In the genomic region with DNA sequence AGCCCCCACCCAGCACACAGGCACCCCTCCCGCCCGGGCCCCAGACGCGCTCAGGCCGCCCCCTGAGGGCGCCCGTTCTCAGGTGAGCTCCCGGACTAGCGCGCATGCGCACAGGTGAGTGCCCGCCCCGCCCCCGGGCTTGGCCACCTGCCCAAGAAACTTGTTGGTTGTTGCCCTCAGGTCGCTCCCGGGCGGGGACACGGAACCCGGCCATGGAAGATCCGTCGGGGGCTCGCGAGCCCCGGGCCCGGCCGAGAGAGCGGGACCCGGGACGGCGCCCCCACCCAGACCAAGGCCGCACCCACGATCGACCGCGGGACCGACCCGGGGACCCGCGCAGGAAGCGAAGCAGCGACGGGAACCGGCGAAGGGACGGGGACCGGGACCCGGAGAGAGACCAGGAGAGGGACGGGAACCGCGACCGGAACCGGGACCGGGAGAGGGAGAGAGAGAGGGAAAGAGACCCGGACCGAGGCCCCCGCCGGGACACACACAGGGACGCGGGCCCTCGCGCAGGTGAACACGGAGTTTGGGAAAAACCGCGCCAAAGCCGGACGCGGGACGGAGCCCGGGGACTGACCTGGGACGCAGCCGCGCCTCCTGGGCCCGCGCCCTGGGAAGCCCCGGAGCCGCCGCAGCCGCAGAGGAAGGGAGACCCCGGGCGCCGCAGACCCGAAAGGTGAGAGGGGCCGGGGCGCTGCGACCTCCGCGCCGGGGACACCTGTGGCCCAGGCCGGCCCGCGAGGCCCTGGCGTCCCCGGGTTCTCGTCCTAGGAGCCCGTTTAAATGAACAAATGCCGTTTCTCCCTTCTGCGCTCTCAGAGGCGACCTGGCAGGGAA, we compare ENCODE assay signal across 9 cellular contexts. TPM values are rescaled to one million over a fixed set of nuclear protein-coding genes. Genes with fewer than 3 reads are reported as not detected.
A peak's percentile ranks its signal among the peaks of the same experiment; 100 is the strongest.
DNase-seq lines count a peak whose midpoint lies in the region; ATAC-seq, FAIRE-seq and TF ChIP-seq lines count a peak whose summit lies in the region.
"Had no signal": no experiment of that assay in that cellular context is flagged by ENCODE, and none has a peak within 500 bp of the region (broad histone marks: within the 10 kb centered on the region; RNA-seq: fewer than 3 reads in every experiment).

A gene with protein sequence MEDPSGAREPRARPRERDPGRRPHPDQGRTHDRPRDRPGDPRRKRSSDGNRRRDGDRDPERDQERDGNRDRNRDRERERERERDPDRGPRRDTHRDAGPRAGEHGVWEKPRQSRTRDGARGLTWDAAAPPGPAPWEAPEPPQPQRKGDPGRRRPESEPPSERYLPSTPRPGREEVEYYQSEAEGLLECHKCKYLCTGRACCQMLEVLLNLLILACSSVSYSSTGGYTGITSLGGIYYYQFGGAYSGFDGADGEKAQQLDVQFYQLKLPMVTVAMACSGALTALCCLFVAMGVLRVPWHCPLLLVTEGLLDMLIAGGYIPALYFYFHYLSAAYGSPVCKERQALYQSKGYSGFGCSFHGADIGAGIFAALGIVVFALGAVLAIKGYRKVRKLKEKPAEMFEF (plus strand): TSS at position 167 of the 840 bp plus-strand sequence. CDS start 46 bp downstream, at position 213.

- intact Hi-C loops in ascending aorta (cut with DNase I), result no loop called here

- H3K4me3 ChIP-seq in GM12865 (ENCODE audit: low read depth, low read length) (peak within 1 kb of the TSS; percentile 48), ascending aorta (peak within 1 kb of the TSS; percentile 53 to 56), keratinocyte (ENCODE audit: control insufficient read depth in 2 of 3, extremely low read depth in 1 of 3, insufficient read depth in 2 of 3, low read depth in 1 of 3, low read length in 3 of 3) (peak within 1 kb of the TSS; percentile 79 to 94 (median 90))

- H2AFZ ChIP-seq in keratinocyte (ENCODE audit: control insufficient read depth, low read length), result peak within 1 kb of the TSS; percentile 86

- H3K27me3 ChIP-seq in ascending aorta (peaks cover 10% of the 10 kb centered on the region), keratinocyte (ENCODE audit: control insufficient read depth, extremely low read depth, insufficient read depth, low read length) (no peaks in the 10 kb centered on the region)

- H3K9me1 ChIP-seq in keratinocyte (ENCODE audit: control insufficient read depth, extremely low read depth, insufficient read depth, low read length), result no peaks in the 10 kb centered on the region

- H3K79me2 ChIP-seq in keratinocyte (ENCODE audit: control insufficient read depth, insufficient read depth, low read length), result no peaks in the 10 kb centered on the region

- no peak for TF ChIP-seq CTCF in GM12865 (IDR thresholded peaks at IDR 0.05; ENCODE audit: insufficient read depth, low read depth, low read length, missing control alignments)
- TF ChIP-seq CTCF in ascending aorta (IDR thresholded peaks at IDR 0.05), result no peak
- TF ChIP-seq CTCF in keratinocyte (optimal IDR thresholded peaks at IDR 0.05 in 1 of 3, IDR thresholded peaks at IDR 0.05 in 1 of 3, conservative IDR thresholded peaks at IDR 0.05 in 1 of 3; ENCODE audit: extremely low read depth in 1 of 3, insufficient read depth in 2 of 3, low read length in 3 of 3), result peak in 2 of 3 experiments; percentile 16 to 47

- dilution Hi-C loops in keratinocyte (cut with MboI; ENCODE audit: extremely low pct_ligation_motif_present, low sequenced_read_pairs), result no loop called here

- H3K27me3 Mint-ChIP-seq in stimulated activated naive CD8-positive, alpha-beta T cell treated with anti-CD3 and anti-CD28 coated beads, Interleukin-15, Interleukin-2, amounts not matched to agents 100 ng/mL and 50 ng/mL, for 24 hours, result peaks cover 23% of the 10 kb centered on the region

- H3K4me3 Mint-ChIP-seq in stimulated activated naive CD8-positive, alpha-beta T cell treated with anti-CD3 and anti-CD28 coated beads, Interleukin-15, Interleukin-2, amounts not matched to agents 100 ng/mL and 50 ng/mL, for 24 hours, result peak within 1 kb of the TSS; percentile 23

- FAIRE-seq in keratinocyte (lab: Jason Lieb, UNC), result no peak

- H3K36me3 ChIP-seq in ascending aorta (no peaks in the 10 kb centered on the region), keratinocyte (ENCODE audit: control insufficient read depth in 2 of 2, extremely low read depth in 1 of 2, insufficient read depth in 2 of 2, low read length in 2 of 2) (no peaks in the 10 kb centered on the region)

- peaks cover 10% of the 10 kb centered on the region for H3K4me1 Mint-ChIP-seq in stimulated activated naive CD8-positive, alpha-beta T cell treated with anti-CD3 and anti-CD28 coated beads, Interleukin-15, Interleukin-2, amounts not matched to agents 100 ng/mL and 50 ng/mL, for 24 hours (ENCODE audit: low read depth)

- ATAC-seq in HG03196 (IDR thresholded peaks at IDR 0.05; ENCODE audit: unreplicated experiment) (no peak), GM21717 (IDR thresholded peaks at IDR 0.05; ENCODE audit: unreplicated experiment) (no peak)

- no peaks in the 10 kb centered on the region for H3K36me3 Mint-ChIP-seq in stimulated activated naive CD8-positive, alpha-beta T cell treated with anti-CD3 and anti-CD28 coated beads, Interleukin-15, Interleukin-2, amounts not matched to agents 100 ng/mL and 50 ng/mL, for 24 hours (ENCODE audit: low read depth)

- H3K27ac ChIP-seq in ascending aorta (no peak within 1 kb of the TSS), keratinocyte (ENCODE audit: control insufficient read depth, insufficient read depth, low read length) (peak within 1 kb of the TSS; percentile 60)

- no peaks in the 10 kb centered on the region for H4K20me1 ChIP-seq in keratinocyte (ENCODE audit: control insufficient read depth, extremely low read depth, insufficient read depth, low read length)

- no peaks in the 10 kb centered on the region for H3K9me3 ChIP-seq in ascending aorta
- no peaks in the 10 kb centered on the region for H3K9me3 ChIP-seq in keratinocyte (ENCODE audit: control insufficient read depth, low read depth, low read length)

- H3K4me1 ChIP-seq in ascending aorta, result peaks cover 7 to 9% of the 10 kb centered on the region in 2 donors
- peaks cover 18% of the 10 kb centered on the region for H3K4me1 ChIP-seq in keratinocyte (ENCODE audit: control insufficient read depth, extremely low read depth, insufficient read depth, low read length)

- H3K4me2 ChIP-seq in keratinocyte (ENCODE audit: control insufficient read depth, extremely low read depth, insufficient read depth, low read depth, low read length), result peak within 1 kb of the TSS; percentile 59

- no peaks in the 10 kb centered on the region for H3K9me3 Mint-ChIP-seq in stimulated activated naive CD8-positive, alpha-beta T cell treated with anti-CD3 and anti-CD28 coated beads, Interleukin-15, Interleukin-2, amounts not matched to agents 100 ng/mL and 50 ng/mL, for 24 hours

- no peak within 1 kb of the TSS for H3K27ac Mint-ChIP-seq in stimulated activated naive CD8-positive, alpha-beta T cell treated with anti-CD3 and anti-CD28 coated beads, Interleukin-15, Interleukin-2, amounts not matched to agents 100 ng/mL and 50 ng/mL, for 24 hours

- no peak for DNase-seq in GM12865 (ENCODE audit: low read depth)
- peak; percentile 70 for DNase-seq in NCI-H510A (lab: John Stamatoyannopoulos, UW)
- peak in 1 of 2 donors; percentile 63 for DNase-seq in ascending aorta (ENCODE audit: low spot score in 2 of 2)
- no peak for DNase-seq in keratinocyte (ENCODE audit: low read depth, low spot score)
- no peak for DNase-seq in NCI-H1092 (lab: John Stamatoyannopoulos, UW)

- peak within 1 kb of the TSS; percentile 74 for H3K9ac ChIP-seq in keratinocyte (ENCODE audit: control insufficient read depth, extremely low read depth, insufficient read depth, low read length)

RNA-seq across cellular contexts. Expression of the gene that starts here (rescaled TPM):
- total RNA-seq in ascending aorta, result not detected
- 11.4 to 17.8 TPM (median 11.6 TPM) in 3 replicates for polyA plus RNA-seq in keratinocyte
- 8.4 TPM for polyA plus RNA-seq in keratinocyte (2011; ENCODE audit: low read depth)
- 12.0 and 12.4 TPM in 2 replicates for polyA plus RNA-seq in keratinocyte (2011; cell fraction: cytosol; rRNA removed)
- 26.6 and 28.3 TPM in 2 replicates for polyA plus RNA-seq in keratinocyte (2011; cell fraction: nucleus; rRNA removed)
- polyA plus RNA-seq in keratinocyte (2012; ENCODE audit: low replicate concordance), result 11.6 and 15.9 TPM in 2 replicates
- polyA minus RNA-seq in keratinocyte, result 7.5 to 20.3 TPM (median 13.0 TPM) in 3 replicates
- polyA minus RNA-seq in keratinocyte (2011; cell fraction: cytosol; rRNA and poly(A)+ RNA removed), result 15.3 TPM
- 13.9 and 16.4 TPM in 2 replicates for polyA minus RNA-seq in keratinocyte (2011; cell fraction: nucleus; rRNA and poly(A)+ RNA removed)
- total RNA-seq: lung microvascular endothelial cell had no signal

Comparison
In these comparisons a context has a peak if more than half of its experiments do, and no peak if none do; other contexts are left out.
1. CTCF ChIP-seq: peak in keratinocyte (2 of 3); none in GM12865 (single experiment) and ascending aorta (0 of 3).
2. Peak in every context shown above with its lines, with median percentiles within 50 percentile points of each other: H3K4me3 ChIP-seq.